ENCODE assay signal across 1 cellular context in the genomic region with DNA sequence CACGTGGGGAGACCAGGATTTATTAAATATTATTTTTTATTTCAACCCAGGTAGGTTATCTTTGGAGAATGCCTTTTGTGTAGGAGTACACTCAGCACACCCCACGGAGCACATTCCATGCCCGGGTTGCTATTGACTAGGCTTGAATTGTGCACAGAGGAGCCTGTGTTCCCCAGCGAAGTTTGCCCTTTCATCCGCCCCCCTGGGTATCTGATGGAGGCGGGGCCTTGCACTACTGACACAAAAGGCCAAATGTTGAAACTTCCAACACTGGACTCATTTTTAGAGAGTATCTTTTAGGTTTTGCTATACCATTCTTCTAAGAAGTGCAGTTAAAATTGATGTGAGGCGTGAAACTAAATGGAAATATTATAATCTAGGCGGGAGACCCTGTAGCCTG.
TF ChIP-seq lines count a peak whose summit lies in the region.

No MANE protein-coding gene starts in this region.

TF ChIP-seq in HepG2, 621 proteins besides CTCF, POLR2A, EP300 and RAD21 (continued from another document and continues in another):
- TF ChIP-seq, protein P1, sequence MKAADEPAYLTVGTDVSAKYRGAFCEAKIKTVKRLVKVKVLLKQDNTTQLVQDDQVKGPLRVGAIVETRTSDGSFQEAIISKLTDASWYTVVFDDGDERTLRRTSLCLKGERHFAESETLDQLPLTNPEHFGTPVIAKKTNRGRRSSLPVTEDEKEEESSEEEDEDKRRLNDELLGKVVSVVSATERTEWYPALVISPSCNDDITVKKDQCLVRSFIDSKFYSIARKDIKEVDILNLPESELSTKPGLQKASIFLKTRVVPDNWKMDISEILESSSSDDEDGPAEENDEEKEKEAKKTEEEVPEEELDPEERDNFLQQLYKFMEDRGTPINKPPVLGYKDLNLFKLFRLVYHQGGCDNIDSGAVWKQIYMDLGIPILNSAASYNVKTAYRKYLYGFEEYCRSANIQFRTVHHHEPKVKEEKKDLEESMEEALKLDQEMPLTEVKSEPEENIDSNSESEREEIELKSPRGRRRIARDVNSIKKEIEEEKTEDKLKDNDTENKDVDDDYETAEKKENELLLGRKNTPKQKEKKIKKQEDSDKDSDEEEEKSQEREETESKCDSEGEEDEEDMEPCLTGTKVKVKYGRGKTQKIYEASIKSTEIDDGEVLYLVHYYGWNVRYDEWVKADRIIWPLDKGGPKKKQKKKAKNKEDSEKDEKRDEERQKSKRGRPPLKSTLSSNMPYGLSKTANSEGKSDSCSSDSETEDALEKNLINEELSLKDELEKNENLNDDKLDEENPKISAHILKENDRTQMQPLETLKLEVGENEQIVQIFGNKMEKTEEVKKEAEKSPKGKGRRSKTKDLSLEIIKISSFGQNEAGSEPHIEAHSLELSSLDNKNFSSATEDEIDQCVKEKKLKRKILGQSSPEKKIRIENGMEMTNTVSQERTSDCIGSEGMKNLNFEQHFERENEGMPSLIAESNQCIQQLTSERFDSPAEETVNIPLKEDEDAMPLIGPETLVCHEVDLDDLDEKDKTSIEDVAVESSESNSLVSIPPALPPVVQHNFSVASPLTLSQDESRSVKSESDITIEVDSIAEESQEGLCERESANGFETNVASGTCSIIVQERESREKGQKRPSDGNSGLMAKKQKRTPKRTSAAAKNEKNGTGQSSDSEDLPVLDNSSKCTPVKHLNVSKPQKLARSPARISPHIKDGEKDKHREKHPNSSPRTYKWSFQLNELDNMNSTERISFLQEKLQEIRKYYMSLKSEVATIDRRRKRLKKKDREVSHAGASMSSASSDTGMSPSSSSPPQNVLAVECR (CRISPR knock-in tag; IDR thresholded peaks at IDR 0.05; ENCODE audit: borderline replicate concordance): peak; percentile 24; the same call in 1 of the 2 replicates
- TF ChIP-seq FOXA1 (IDR thresholded peaks at IDR 0.05) (no peak), FOXA1 (CRISPR knock-in tag; IDR thresholded peaks at IDR 0.05) (peak; percentile 82), ZFX (CRISPR knock-in tag; IDR thresholded peaks at IDR 0.05; ENCODE audit: low read depth) (peak; percentile 57; the same call in 1 of the 2 replicates), CREM (IDR thresholded peaks at IDR 0.05) (peak; percentile 79; the same call in 1 of the 2 replicates), CREM (CRISPR knock-in tag; IDR thresholded peaks at IDR 0.05) (no peak), ZNF282 (IDR thresholded peaks at IDR 0.05; ENCODE audit: partially characterized antibody) (no peak), REPIN1 (CRISPR knock-in tag; IDR thresholded peaks at IDR 0.05; ENCODE audit: borderline replicate concordance, low read depth) (peak; percentile 32; the same call in 1 of the 2 replicates), ZNF547 (CRISPR knock-in tag; IDR thresholded peaks at IDR 0.05) (no peak), ZNF772 (CRISPR knock-in tag; IDR thresholded peaks at IDR 0.05) (peak; percentile 54; the same call in 1 of the 2 replicates), KLF12 (CRISPR knock-in tag; IDR thresholded peaks at IDR 0.05; ENCODE audit: borderline replicate concordance) (0 out of 2 replicates have a peak, but pooled peaks have one; percentile 45), ZNF432 (CRISPR knock-in tag; IDR thresholded peaks at IDR 0.05; ENCODE audit: borderline replicate concordance) (no peak), HDAC6 (IDR thresholded peaks at IDR 0.05; ENCODE audit: low read depth, low read length) (no peak), SIN3B (IDR thresholded peaks at IDR 0.05; ENCODE audit: low read length) (no peak), KAT8 (CRISPR knock-in tag; IDR thresholded peaks at IDR 0.05) (0 out of 2 replicates have a peak, but pooled peaks have one; percentile 35), SALL1 (CRISPR knock-in tag; IDR thresholded peaks at IDR 0.05) (peak; percentile 98), ISX (CRISPR knock-in tag; conservative IDR thresholded peaks at IDR 0.05) (no peak), SMAD1 (CRISPR knock-in tag; IDR thresholded peaks at IDR 0.05; ENCODE audit: borderline replicate concordance, low read depth) (no peak), ZNF484 (CRISPR knock-in tag; IDR thresholded peaks at IDR 0.05; ENCODE audit: borderline replicate concordance, low read depth) (no peak), ZNF839 (CRISPR knock-in tag; IDR thresholded peaks at IDR 0.05; ENCODE audit: borderline replicate concordance) (no peak), NR3C1 (CRISPR knock-in tag; IDR thresholded peaks at IDR 0.05) (no peak), BRD4 (CRISPR knock-in tag; IDR thresholded peaks at IDR 0.05) (peak; percentile 61; the same call in 1 of the 2 replicates), TAF1 (CRISPR knock-in tag; IDR thresholded peaks at IDR 0.05) (no peak), FOSL2 (CRISPR knock-in tag; IDR thresholded peaks at IDR 0.05) (peak; percentile 71), MAZ (IDR thresholded peaks at IDR 0.05; ENCODE audit: borderline replicate concordance, low read depth, low read length) (peak; percentile 47; the same call in 1 of the 2 replicates), MAZ (CRISPR knock-in tag; IDR thresholded peaks at IDR 0.05; ENCODE audit: low read depth) (0 out of 2 replicates have a peak, but pooled peaks have one; percentile 49), ZNF75D (CRISPR knock-in tag; IDR thresholded peaks at IDR 0.05; ENCODE audit: borderline replicate concordance) (no peak), ZSCAN9 (CRISPR knock-in tag; IDR thresholded peaks at IDR 0.05; ENCODE audit: borderline replicate concordance) (peak; percentile 76; the same call in 1 of the 2 replicates), CEBPB (IDR thresholded peaks at IDR 0.05; ENCODE audit: borderline replicate concordance, low read depth, low read length) (peak; percentile 38; the same call in 1 of the 2 replicates), ZNF331 (CRISPR knock-in tag; IDR thresholded peaks at IDR 0.05) (peak; percentile 55; the same call in 1 of the 2 replicates), PPARG (CRISPR knock-in tag; conservative IDR thresholded peaks at IDR 0.05) (peak; percentile 48; the same call in 1 of the 2 replicates), ZMYM2 (CRISPR knock-in tag; IDR thresholded peaks at IDR 0.05) (no peak)
- TF ChIP-seq, protein P2, sequence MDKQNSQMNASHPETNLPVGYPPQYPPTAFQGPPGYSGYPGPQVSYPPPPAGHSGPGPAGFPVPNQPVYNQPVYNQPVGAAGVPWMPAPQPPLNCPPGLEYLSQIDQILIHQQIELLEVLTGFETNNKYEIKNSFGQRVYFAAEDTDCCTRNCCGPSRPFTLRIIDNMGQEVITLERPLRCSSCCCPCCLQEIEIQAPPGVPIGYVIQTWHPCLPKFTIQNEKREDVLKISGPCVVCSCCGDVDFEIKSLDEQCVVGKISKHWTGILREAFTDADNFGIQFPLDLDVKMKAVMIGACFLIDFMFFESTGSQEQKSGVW (CRISPR knock-in tag; IDR thresholded peaks at IDR 0.05; ENCODE audit: borderline replicate concordance): no peak
- TF ChIP-seq, protein P3, sequence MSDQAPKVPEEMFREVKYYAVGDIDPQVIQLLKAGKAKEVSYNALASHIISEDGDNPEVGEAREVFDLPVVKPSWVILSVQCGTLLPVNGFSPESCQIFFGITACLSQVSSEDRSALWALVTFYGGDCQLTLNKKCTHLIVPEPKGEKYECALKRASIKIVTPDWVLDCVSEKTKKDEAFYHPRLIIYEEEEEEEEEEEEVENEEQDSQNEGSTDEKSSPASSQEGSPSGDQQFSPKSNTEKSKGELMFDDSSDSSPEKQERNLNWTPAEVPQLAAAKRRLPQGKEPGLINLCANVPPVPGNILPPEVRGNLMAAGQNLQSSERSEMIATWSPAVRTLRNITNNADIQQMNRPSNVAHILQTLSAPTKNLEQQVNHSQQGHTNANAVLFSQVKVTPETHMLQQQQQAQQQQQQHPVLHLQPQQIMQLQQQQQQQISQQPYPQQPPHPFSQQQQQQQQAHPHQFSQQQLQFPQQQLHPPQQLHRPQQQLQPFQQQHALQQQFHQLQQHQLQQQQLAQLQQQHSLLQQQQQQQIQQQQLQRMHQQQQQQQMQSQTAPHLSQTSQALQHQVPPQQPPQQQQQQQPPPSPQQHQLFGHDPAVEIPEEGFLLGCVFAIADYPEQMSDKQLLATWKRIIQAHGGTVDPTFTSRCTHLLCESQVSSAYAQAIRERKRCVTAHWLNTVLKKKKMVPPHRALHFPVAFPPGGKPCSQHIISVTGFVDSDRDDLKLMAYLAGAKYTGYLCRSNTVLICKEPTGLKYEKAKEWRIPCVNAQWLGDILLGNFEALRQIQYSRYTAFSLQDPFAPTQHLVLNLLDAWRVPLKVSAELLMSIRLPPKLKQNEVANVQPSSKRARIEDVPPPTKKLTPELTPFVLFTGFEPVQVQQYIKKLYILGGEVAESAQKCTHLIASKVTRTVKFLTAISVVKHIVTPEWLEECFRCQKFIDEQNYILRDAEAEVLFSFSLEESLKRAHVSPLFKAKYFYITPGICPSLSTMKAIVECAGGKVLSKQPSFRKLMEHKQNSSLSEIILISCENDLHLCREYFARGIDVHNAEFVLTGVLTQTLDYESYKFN (CRISPR knock-in tag; conservative IDR thresholded peaks at IDR 0.05): peak; percentile 94
- TF ChIP-seq, protein P4, sequence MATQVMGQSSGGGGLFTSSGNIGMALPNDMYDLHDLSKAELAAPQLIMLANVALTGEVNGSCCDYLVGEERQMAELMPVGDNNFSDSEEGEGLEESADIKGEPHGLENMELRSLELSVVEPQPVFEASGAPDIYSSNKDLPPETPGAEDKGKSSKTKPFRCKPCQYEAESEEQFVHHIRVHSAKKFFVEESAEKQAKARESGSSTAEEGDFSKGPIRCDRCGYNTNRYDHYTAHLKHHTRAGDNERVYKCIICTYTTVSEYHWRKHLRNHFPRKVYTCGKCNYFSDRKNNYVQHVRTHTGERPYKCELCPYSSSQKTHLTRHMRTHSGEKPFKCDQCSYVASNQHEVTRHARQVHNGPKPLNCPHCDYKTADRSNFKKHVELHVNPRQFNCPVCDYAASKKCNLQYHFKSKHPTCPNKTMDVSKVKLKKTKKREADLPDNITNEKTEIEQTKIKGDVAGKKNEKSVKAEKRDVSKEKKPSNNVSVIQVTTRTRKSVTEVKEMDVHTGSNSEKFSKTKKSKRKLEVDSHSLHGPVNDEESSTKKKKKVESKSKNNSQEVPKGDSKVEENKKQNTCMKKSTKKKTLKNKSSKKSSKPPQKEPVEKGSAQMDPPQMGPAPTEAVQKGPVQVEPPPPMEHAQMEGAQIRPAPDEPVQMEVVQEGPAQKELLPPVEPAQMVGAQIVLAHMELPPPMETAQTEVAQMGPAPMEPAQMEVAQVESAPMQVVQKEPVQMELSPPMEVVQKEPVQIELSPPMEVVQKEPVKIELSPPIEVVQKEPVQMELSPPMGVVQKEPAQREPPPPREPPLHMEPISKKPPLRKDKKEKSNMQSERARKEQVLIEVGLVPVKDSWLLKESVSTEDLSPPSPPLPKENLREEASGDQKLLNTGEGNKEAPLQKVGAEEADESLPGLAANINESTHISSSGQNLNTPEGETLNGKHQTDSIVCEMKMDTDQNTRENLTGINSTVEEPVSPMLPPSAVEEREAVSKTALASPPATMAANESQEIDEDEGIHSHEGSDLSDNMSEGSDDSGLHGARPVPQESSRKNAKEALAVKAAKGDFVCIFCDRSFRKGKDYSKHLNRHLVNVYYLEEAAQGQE (IDR thresholded peaks at IDR 0.05; ENCODE audit: borderline replicate concordance in 1 of 2, low read depth in 1 of 2, low read length in 2 of 2): peak in 1 of 2 experiments; percentile 58; a peak in 1 of 4 replicates
- TF ChIP-seq, protein P5, sequence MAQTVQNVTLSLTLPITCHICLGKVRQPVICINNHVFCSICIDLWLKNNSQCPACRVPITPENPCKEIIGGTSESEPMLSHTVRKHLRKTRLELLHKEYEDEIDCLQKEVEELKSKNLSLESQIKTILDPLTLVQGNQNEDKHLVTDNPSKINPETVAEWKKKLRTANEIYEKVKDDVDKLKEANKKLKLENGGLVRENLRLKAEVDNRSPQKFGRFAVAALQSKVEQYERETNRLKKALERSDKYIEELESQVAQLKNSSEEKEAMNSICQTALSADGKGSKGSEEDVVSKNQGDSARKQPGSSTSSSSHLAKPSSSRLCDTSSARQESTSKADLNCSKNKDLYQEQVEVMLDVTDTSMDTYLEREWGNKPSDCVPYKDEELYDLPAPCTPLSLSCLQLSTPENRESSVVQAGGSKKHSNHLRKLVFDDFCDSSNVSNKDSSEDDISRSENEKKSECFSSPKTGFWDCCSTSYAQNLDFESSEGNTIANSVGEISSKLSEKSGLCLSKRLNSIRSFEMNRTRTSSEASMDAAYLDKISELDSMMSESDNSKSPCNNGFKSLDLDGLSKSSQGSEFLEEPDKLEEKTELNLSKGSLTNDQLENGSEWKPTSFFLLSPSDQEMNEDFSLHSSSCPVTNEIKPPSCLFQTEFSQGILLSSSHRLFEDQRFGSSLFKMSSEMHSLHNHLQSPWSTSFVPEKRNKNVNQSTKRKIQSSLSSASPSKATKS (CRISPR knock-in tag; IDR thresholded peaks at IDR 0.05): no peak
- TF ChIP-seq, protein P6, sequence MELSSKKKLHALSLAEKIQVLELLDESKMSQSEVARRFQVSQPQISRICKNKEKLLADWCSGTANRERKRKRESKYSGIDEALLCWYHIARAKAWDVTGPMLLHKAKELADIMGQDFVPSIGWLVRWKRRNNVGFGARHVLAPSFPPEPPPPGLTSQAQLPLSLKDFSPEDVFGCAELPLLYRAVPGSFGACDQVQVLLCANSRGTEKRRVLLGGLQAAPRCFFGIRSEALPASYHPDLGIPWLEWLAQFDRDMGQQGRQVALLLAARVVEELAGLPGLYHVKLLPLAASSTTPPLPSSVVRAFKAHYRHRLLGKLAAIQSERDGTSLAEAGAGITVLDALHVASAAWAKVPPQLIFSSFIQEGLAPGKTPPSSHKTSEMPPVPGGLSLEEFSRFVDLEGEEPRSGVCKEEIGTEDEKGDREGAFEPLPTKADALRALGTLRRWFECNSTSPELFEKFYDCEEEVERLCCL (CRISPR knock-in tag; IDR thresholded peaks at IDR 0.05; ENCODE audit: borderline replicate concordance): no peak
- TF ChIP-seq, protein P7, sequence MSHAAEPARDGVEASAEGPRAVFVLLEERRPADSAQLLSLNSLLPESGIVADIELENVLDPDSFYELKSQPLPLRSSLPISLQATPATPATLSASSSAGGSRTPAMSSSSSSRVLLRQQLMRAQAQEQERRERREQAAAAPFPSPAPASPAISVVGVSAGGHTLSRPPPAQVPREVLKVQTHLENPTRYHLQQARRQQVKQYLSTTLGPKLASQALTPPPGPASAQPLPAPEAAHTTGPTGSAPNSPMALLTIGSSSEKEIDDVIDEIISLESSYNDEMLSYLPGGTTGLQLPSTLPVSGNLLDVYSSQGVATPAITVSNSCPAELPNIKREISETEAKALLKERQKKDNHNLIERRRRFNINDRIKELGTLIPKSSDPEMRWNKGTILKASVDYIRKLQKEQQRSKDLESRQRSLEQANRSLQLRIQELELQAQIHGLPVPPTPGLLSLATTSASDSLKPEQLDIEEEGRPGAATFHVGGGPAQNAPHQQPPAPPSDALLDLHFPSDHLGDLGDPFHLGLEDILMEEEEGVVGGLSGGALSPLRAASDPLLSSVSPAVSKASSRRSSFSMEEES (CRISPR knock-in tag; IDR thresholded peaks at IDR 0.05): peak; percentile 27; the same call in 1 of the 2 replicates
